19 cellular contexts compared by ENCODE assay signal in the genomic region with DNA sequence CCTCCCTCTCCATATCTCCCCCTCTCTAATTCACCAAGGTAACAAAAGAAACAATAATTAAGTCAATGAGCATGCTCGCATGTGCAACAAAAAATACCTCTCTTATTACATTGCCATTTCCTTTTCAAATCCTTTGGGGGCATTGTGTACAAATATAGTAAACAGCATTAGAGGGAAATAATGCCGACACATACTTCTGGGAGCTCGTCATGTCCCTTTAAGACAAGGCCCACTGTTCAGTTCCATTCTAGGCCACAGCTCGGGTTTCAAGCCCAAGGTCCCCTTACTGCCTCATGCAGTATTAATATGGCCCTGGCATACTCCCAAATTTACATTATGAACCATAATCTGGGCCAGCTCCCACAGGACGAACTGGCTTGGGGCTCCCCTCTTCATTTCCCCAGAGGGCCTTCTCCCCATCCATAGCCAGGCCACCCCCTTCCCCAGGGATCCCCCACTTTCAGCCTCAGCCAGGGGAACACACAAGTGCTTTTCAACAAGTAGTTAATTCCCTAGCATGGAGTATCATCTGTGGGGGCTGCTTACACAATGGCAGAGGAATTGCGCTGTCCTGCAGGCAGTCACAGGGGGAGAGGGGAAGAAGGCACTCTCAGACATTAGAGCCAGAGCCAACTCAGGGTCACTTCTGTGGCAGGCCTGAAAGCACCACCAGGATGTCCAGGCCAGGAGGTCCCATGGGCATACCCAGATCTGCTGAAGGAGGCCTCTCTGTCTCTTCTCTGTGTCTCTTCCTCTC.
DNase-seq lines count a peak whose midpoint lies in the region; ATAC-seq and TF ChIP-seq lines count a peak whose summit lies in the region.
"Had no signal": no experiment of that assay in that cellular context is flagged by ENCODE, and none has a peak within 500 bp of the region (broad histone marks: within the 10 kb centered on the region; RNA-seq: fewer than 3 reads in every experiment).

No MANE protein-coding gene starts in this region.

- H3K4me1 Mint-ChIP-seq in dendritic cell treated with granulocyte-macrophage colony-stimulating factor and Interleukin-4, amounts not matched to agents 40 ng/mL and 50 ng/mL, for 4 days (ENCODE audit: low read depth), result peaks cover 10% of the 10 kb centered on the region
- no peaks in the 10 kb centered on the region for H3K4me1 Mint-ChIP-seq in CD8-positive, alpha-beta T cell (ENCODE audit: low read depth)
- H3K4me1 Mint-ChIP-seq: central memory CD8-positive, alpha-beta T cell had no signal

- no peaks in the 10 kb centered on the region for H3K9me3 Mint-ChIP-seq in dendritic cell treated with granulocyte-macrophage colony-stimulating factor and Interleukin-4, amounts not matched to agents 40 ng/mL and 50 ng/mL, for 4 days
- no peaks in the 10 kb centered on the region for H3K9me3 Mint-ChIP-seq in CD8-positive, alpha-beta T cell
- H3K9me3 Mint-ChIP-seq: activated T-helper 1 cell treated with anti-CD3 and anti-CD28 coated beads, Interleukin-12 subunit alpha, Interleukin-12 subunit beta, Interleukin-2, Interleukin-4 antibody, amounts not matched to agents 30 ng/mL and 10 ng/mL and 1 ng/mL, durations not matched to agents 14 hours and 24 hours and 36 hours; central memory CD8-positive, alpha-beta T cell; nephron progenitor cell had no signal

- POLR2A ChIA-PET in HEK293 (lab: Yijun Ruan, JAX), result no interaction called here
- POLR2A ChIA-PET in CD8-positive, alpha-beta T cell (lab: Charles Lee), result no interaction called here

- no peaks in the 10 kb centered on the region for H3K27me3 ChIP-seq in psoas muscle (ENCODE audit: insufficient read depth in 3 of 3, low read length in 2 of 3)
- H3K27me3 ChIP-seq in CD8-positive, alpha-beta T cell (ENCODE audit: insufficient read depth, low read length), result no peaks in the 10 kb centered on the region
- H3K27me3 ChIP-seq: foreskin keratinocyte, right atrium auricular region had no signal

- WGBS in psoas muscle, 3 donors, result 22 to 42% (median 24%) methylated on average over 6 of the region's 6 CpGs

- TF ChIP-seq CTCF in HEK293 (tag by site-specific recombination; IDR thresholded peaks at IDR 0.05), result no peak
- no peak for TF ChIP-seq CTCF in psoas muscle (IDR thresholded peaks at IDR 0.05)
- no peak for TF ChIP-seq CTCF in CD8-positive, alpha-beta T cell (IDR thresholded peaks at IDR 0.05)

- H3K27me3 Mint-ChIP-seq in dendritic cell treated with granulocyte-macrophage colony-stimulating factor and Interleukin-4, amounts not matched to agents 40 ng/mL and 50 ng/mL, for 4 days, result peaks cover 17% of the 10 kb centered on the region
- peaks cover 5% of the 10 kb centered on the region for H3K27me3 Mint-ChIP-seq in CD8-positive, alpha-beta T cell (ENCODE audit: low read depth)

- H3K27ac ChIP-seq in HEK293 (ENCODE audit: extremely low read depth, low read depth, low read length) (no peak overlapping the region), psoas muscle (peak overlapping the region; percentile 75)
- H3K27ac ChIP-seq in CD8-positive, alpha-beta T cell (ENCODE audit: low read depth, low read length), result no peak overlapping the region
- H3K27ac ChIP-seq: foreskin keratinocyte, right atrium auricular region had no signal

- H3K36me3 ChIP-seq in HEK293 (ENCODE audit: control insufficient read depth in 2 of 2, insufficient read depth in 1 of 2, low read length in 2 of 2) (no peaks in the 10 kb centered on the region), psoas muscle (ENCODE audit: insufficient read depth in 1 of 2, low read depth in 1 of 2) (no peaks in the 10 kb centered on the region)
- H3K36me3 ChIP-seq in CD8-positive, alpha-beta T cell (ENCODE audit: insufficient read depth, low read length), result no peaks in the 10 kb centered on the region
- H3K36me3 ChIP-seq: right atrium auricular region had no signal

- CTCF ChIA-PET in HEK293 (lab: Yijun Ruan, JAX), result interaction anchor here (0.7 kb wide), 2 partner anchors 127 to 214 kb away, joined by 3 read pairs; no protein-coding TSS in a partner anchor
- CTCF ChIA-PET in CD8-positive, alpha-beta T cell (lab: Charles Lee), result no interaction called here

- no peak overlapping the region for H3K4me3 Mint-ChIP-seq in dendritic cell treated with granulocyte-macrophage colony-stimulating factor and Interleukin-4, amounts not matched to agents 40 ng/mL and 50 ng/mL, for 4 days
- H3K4me3 Mint-ChIP-seq in CD8-positive, alpha-beta T cell, result no peak overlapping the region
- H3K4me3 Mint-ChIP-seq: activated T-helper 1 cell treated with anti-CD3 and anti-CD28 coated beads, Interleukin-12 subunit alpha, Interleukin-12 subunit beta, Interleukin-2, Interleukin-4 antibody, amounts not matched to agents 30 ng/mL and 10 ng/mL and 1 ng/mL, durations not matched to agents 14 hours and 24 hours and 36 hours; B cell; central memory CD8-positive, alpha-beta T cell; nephron progenitor cell had no signal

- intact Hi-C loops in dendritic cell treated with granulocyte-macrophage colony-stimulating factor and Interleukin-4, amounts not matched to agents 40 ng/mL and 50 ng/mL, for 4 days (cut with micrococcal nuclease), result no loop called here
- intact Hi-C loops in psoas muscle (cut with DNase I), result no loop called here
- intact Hi-C loops in CD8-positive, alpha-beta T cell (cut with DNase I, micrococcal nuclease), result no loop called here

- H3K36me3 Mint-ChIP-seq in dendritic cell treated with granulocyte-macrophage colony-stimulating factor and Interleukin-4, amounts not matched to agents 40 ng/mL and 50 ng/mL, for 4 days (ENCODE audit: low read depth), result no peaks in the 10 kb centered on the region
- no peaks in the 10 kb centered on the region for H3K36me3 Mint-ChIP-seq in CD8-positive, alpha-beta T cell

- peak; percentile 71 to 86 (median 80) for ATAC-seq in psoas muscle
- ATAC-seq in HG03565 (IDR thresholded peaks at IDR 0.05; ENCODE audit: unreplicated experiment), result no peak
- no peak for ATAC-seq in activated CD4-positive, CD25-positive, alpha-beta regulatory T cell treated with anti-CD3 and anti-CD28 coated beads, Interleukin-2, amount 50 U/mL, for 24 hours
- ATAC-seq in CD8-positive, alpha-beta T cell, result no peak
- ATAC-seq: foreskin keratinocyte had no signal

- peak; percentile 19 for DNase-seq in NCI-H1694 treated with DMSO at 0.1 percent for 48 hours (lab: John Stamatoyannopoulos, UW)
- DNase-seq in psoas muscle, result peak in 1 of 2 donors; percentile 71
- no peak for DNase-seq in stimulated activated CD4-positive, alpha-beta T cell treated with anti-CD3 and anti-CD28 coated beads, Interleukin-12 subunit alpha, Interleukin-12 subunit beta, amount 100 ng/mL, for 4 hours
- DNase-seq in CD8-positive, alpha-beta T cell, result no peak
- DNase-seq: activated CD4-positive, alpha-beta T cell treated with anti-CD3 and anti-CD28 coated beads, Interleukin-2, amount 50 U/mL, for 48 hours; DMS53; foreskin keratinocyte; nephron progenitor cell; OCI-M1; stimulated activated CD4-positive, alpha-beta T cell treated with anti-CD3 and anti-CD28 coated beads, Interleukin-2, amount 100 ng/mL, for 24 hours had no signal

- H3K27ac Mint-ChIP-seq in dendritic cell treated with granulocyte-macrophage colony-stimulating factor and Interleukin-4, amounts not matched to agents 40 ng/mL and 50 ng/mL, for 4 days, result peak overlapping the region; percentile 13
- H3K27ac Mint-ChIP-seq in CD8-positive, alpha-beta T cell, result no peak overlapping the region
- H3K27ac Mint-ChIP-seq: activated T-helper 1 cell treated with anti-CD3 and anti-CD28 coated beads, Interleukin-12 subunit alpha, Interleukin-12 subunit beta, Interleukin-2, Interleukin-4 antibody, amounts not matched to agents 30 ng/mL and 10 ng/mL and 1 ng/mL, durations not matched to agents 14 hours and 24 hours and 36 hours; B cell; nephron progenitor cell had no signal

- H3K4me1 ChIP-seq in HEK293 (ENCODE audit: control insufficient read depth, insufficient read depth, low read length), result peaks cover 3% of the 10 kb centered on the region; the same call in 1 of the 2 replicates
- peaks cover 56% of the 10 kb centered on the region for H3K4me1 ChIP-seq in psoas muscle
- no peaks in the 10 kb centered on the region for H3K4me1 ChIP-seq in CD8-positive, alpha-beta T cell (ENCODE audit: insufficient read depth, low read length)

- no peaks in the 10 kb centered on the region for H3K9me3 ChIP-seq in HEK293 (ENCODE audit: control insufficient read depth, insufficient read depth, low read depth, low read length)
- H3K9me3 ChIP-seq in psoas muscle, result no peaks in the 10 kb centered on the region
- no peaks in the 10 kb centered on the region for H3K9me3 ChIP-seq in CD8-positive, alpha-beta T cell (ENCODE audit: low read length)
- H3K9me3 ChIP-seq: right atrium auricular region had no signal

- H3K4me3 ChIP-seq in HEK293 (ENCODE audit: low read depth, low read length) (no peak overlapping the region), psoas muscle (no peak overlapping the region)
- H3K4me3 ChIP-seq in CD8-positive, alpha-beta T cell (ENCODE audit: low read depth, low read length), result no peak overlapping the region
- H3K4me3 ChIP-seq: lung, right atrium auricular region had no signal

TF ChIP-seq in HEK293, 187 proteins besides CTCF, POLR2A, EP300 and RAD21 (continues in another document):
- TF ChIP-seq ZNF24 (tag by site-specific recombination; IDR thresholded peaks at IDR 0.05) (no peak), ZNF341 (tag by site-specific recombination; IDR thresholded peaks at IDR 0.05; ENCODE audit: low read depth) (no peak), ZNF223 (tag by site-specific recombination; IDR thresholded peaks at IDR 0.05) (no peak), ZNF677 (tag by site-specific recombination; IDR thresholded peaks at IDR 0.05) (no peak), SCRT1 (tag by site-specific recombination; IDR thresholded peaks at IDR 0.05; ENCODE audit: borderline replicate concordance) (peak; percentile 83; the same call in 1 of the 2 replicates), ZNF621 (tag by site-specific recombination; IDR thresholded peaks at IDR 0.05) (no peak), ZNF670 (tag by site-specific recombination; IDR thresholded peaks at IDR 0.05; ENCODE audit: low read depth) (no peak), SCRT2 (tag by site-specific recombination; IDR thresholded peaks at IDR 0.05) (peak; percentile 78)
- TF ChIP-seq, protein P1, sequence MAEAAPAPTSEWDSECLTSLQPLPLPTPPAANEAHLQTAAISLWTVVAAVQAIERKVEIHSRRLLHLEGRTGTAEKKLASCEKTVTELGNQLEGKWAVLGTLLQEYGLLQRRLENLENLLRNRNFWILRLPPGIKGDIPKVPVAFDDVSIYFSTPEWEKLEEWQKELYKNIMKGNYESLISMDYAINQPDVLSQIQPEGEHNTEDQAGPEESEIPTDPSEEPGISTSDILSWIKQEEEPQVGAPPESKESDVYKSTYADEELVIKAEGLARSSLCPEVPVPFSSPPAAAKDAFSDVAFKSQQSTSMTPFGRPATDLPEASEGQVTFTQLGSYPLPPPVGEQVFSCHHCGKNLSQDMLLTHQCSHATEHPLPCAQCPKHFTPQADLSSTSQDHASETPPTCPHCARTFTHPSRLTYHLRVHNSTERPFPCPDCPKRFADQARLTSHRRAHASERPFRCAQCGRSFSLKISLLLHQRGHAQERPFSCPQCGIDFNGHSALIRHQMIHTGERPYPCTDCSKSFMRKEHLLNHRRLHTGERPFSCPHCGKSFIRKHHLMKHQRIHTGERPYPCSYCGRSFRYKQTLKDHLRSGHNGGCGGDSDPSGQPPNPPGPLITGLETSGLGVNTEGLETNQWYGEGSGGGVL (tag by site-specific recombination; IDR thresholded peaks at IDR 0.05), result peak; percentile 61; the same call in 1 of the 2 replicates

Comparison
In these comparisons a context has a peak if more than half of its experiments do, and no peak if none do; other contexts are left out.
1. ATAC-seq: peak in psoas muscle (4 of 4); none in HG03565 (single experiment), activated CD4-positive, CD25-positive, alpha-beta regulatory T cell treated with anti-CD3 and anti-CD28 coated beads, Interleukin-2, amount 50 U/mL, for 24 hours (0 of 2) and CD8-positive, alpha-beta T cell (single experiment).